In the genomic region with DNA sequence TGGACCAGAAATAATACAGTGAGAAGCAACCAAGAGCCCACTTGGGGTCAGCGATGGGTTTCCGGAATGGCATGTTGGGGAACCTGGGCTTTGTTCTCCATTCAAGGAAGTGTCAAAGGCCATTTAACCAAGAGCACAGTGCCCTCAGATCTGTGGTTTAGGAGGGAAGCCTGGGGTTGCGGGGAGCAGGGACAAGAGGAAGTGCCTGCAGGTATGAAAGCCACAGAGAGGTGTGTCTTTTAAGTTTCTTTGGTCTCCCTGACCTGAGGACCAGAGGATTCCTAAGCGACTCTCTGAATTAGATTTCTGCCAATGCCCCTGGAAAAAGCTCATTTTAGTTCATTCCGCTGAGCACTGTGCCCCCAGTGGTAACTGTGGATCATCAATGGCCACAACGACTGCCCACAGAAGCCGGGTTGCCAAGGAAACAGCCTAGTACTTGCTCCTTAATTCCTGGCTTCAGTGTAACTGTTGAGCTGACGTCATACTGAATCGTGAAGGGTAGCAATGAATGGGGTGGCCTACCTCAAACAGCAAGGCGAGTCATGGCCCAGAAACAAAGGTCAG, we compare ENCODE assay signal across 9 cellular contexts.
DNase-seq lines count a peak whose midpoint lies in the region; ATAC-seq and TF ChIP-seq lines count a peak whose summit lies in the region.
"Had no signal": no experiment of that assay in that cellular context is flagged by ENCODE, and none has a peak within 500 bp of the region (broad histone marks: within the 10 kb centered on the region; RNA-seq: fewer than 3 reads in every experiment).

No MANE protein-coding gene starts in this region.

- peaks cover 6% of the 10 kb centered on the region for H3K4me1 Mint-ChIP-seq in CD14-positive monocyte

- no peaks in the 10 kb centered on the region for H3K36me3 ChIP-seq in osteoblast (ENCODE audit: insufficient read depth, low read length)

- no peaks in the 10 kb centered on the region for H3K27me3 ChIP-seq in osteoblast (ENCODE audit: insufficient read depth, low read length)

- H3K36me3 Mint-ChIP-seq in CD14-positive monocyte, result no peaks in the 10 kb centered on the region

- peak; percentile 5 for TF ChIP-seq CTCF in choroid plexus epithelial cell (conservative IDR thresholded peaks at IDR 0.05; ENCODE audit: low read depth, low read length)
- TF ChIP-seq CTCF in osteoblast (IDR thresholded peaks at IDR 0.05; ENCODE audit: extremely low read depth, low read depth, low read length), result peak; percentile 42
- TF ChIP-seq CTCF in CD14-positive monocyte (IDR thresholded peaks at IDR 0.05), result no peak

- H2AFZ ChIP-seq in osteoblast (ENCODE audit: low read length), result peak overlapping the region; percentile 36

- H4K20me1 ChIP-seq in osteoblast (ENCODE audit: insufficient read depth, low read length), result no peaks in the 10 kb centered on the region

- H3K9me3 Mint-ChIP-seq in CD14-positive monocyte, result peaks cover 11 to 36% (median 23%) of the 10 kb centered on the region in 7 donors

- H3K4me2 ChIP-seq in osteoblast (ENCODE audit: insufficient read depth, low read length), result peak overlapping the region; percentile 8

- DNase-seq in H4 (ENCODE audit: low spot score) (peak; percentile 21), NCI-H2227 treated with DMSO at 0.1 percent for 48 hours (lab: John Stamatoyannopoulos, UW) (peak; percentile 2), choroid plexus epithelial cell (ENCODE audit: low read depth) (no peak), osteoblast (ENCODE audit: insufficient read length, low spot score, missing footprints) (peak; percentile 78), cerebellar nuclear complex (lab: John Stamatoyannopoulos, UW) (no peak), CD14-positive monocyte (ENCODE audit: low spot score) (no peak), NCI-H2029 (lab: John Stamatoyannopoulos, UW) (no peak)
- DNase-seq: Kasumi-1 had no signal

- no peak overlapping the region for H3K27ac ChIP-seq in osteoblast (ENCODE audit: low read depth, low read length)

- H3K27me3 Mint-ChIP-seq in CD14-positive monocyte (ENCODE audit: low read depth in 3 of 3), result peaks cover 3 to 8% (median 4%) of the 10 kb centered on the region in 3 donors

- no peaks in the 10 kb centered on the region for H3K4me1 ChIP-seq in osteoblast (ENCODE audit: insufficient read depth, low read length)

- peak overlapping the region in 1 of 7 donors; percentile 1 for H3K27ac Mint-ChIP-seq in CD14-positive monocyte

- peak overlapping the region in 1 of 2 donors; percentile 13 for H3K4me3 Mint-ChIP-seq in CD14-positive monocyte

- H3K79me2 ChIP-seq in osteoblast (ENCODE audit: insufficient read depth, low read length), result no peaks in the 10 kb centered on the region

- no peak for ATAC-seq in GM19328 (IDR thresholded peaks at IDR 0.05; ENCODE audit: unreplicated experiment)

- no peaks in the 10 kb centered on the region for H3K9me3 ChIP-seq in osteoblast (ENCODE audit: low read depth, low read length)

- no peak overlapping the region for H3K4me3 ChIP-seq in choroid plexus epithelial cell (ENCODE audit: low read depth, low read length)
- no peak overlapping the region for H3K4me3 ChIP-seq in osteoblast (ENCODE audit: insufficient read depth, low read length)

- intact Hi-C loops in CD14-positive monocyte (cut with micrococcal nuclease), result no loop called here

Comparison
In these comparisons a context has a peak if more than half of its experiments do, and no peak if none do; other contexts are left out.
1. DNase-seq: peak in H4 (single experiment), NCI-H2227 treated with DMSO at 0.1 percent for 48 hours (single experiment) and osteoblast (single experiment); none in choroid plexus epithelial cell (single experiment), cerebellar nuclear complex (0 of 2), CD14-positive monocyte (single experiment) and NCI-H2029 (single experiment).